9 cellular contexts compared by ENCODE assay signal in the genomic region with DNA sequence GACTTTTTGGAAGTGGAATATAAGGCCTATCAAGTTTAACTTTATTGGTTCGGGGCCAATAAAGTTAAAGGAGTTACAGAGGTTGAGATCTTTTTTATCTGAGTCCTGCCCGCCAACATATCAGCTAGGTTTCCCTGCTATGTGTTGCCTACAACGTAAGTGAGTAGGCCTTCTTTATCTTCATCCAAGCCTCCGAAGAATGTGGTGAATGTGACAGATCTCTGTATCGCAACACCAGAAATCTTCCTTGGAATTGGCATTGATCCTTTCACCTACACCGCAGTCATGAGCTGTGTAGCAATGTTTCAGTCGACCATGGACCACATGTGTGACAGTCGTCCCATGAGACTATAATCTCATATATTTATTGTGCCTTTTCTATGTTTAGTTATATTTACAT. TPM values are rescaled to one million over a fixed set of nuclear protein-coding genes. Genes with fewer than 3 reads are reported as not detected.
"Had no signal": no experiment of that assay in that cellular context is flagged by ENCODE, and none has a peak within 500 bp of the region (broad histone marks: within the 10 kb centered on the region; RNA-seq: fewer than 3 reads in every experiment).

No MANE protein-coding gene starts in this region.

- H3K27ac ChIP-seq: GM23248, HL-60 had no signal

- H2AFZ ChIP-seq: GM23248 had no signal

- ATAC-seq: HCT116, K562 had no signal

- H3K9me3 ChIP-seq: HAP-1 had no signal

- H3K36me3 ChIP-seq: HAP-1 had no signal

- H3K9ac ChIP-seq: GM23248 had no signal

- H3K4me3 ChIP-seq: GM23248, HAP-1, K562 had no signal

- DNase-seq: GM23248, GOT3, H7, HFFc6, IMR-90 had no signal

- H3K4me1 ChIP-seq: HAP-1 had no signal

RNA-seq across cellular contexts. Expression of a gene that starts 37.3 kb away (rescaled TPM):
- polyA plus RNA-seq: K562 had no signal
